In genomic region chr3:182808041-182808765, GRCh38 we compare ENCODE assay signal across 17 cellular contexts.
"Had no signal": no experiment of that assay in that cellular context is flagged by ENCODE, and none has a peak within 500 bp of the region (broad histone marks: within the 10 kb centered on the region; RNA-seq: fewer than 3 reads in every experiment).

No MANE protein-coding gene starts in this region.

- H3K27me3 Mint-ChIP-seq: activated naive CD4-positive, alpha-beta T cell treated with anti-CD3 and anti-CD28 coated beads, Interleukin-2, amount 10 ng/mL, durations not matched to agents 7 days and 5 days had no signal

- H3K4me3 Mint-ChIP-seq: activated naive CD4-positive, alpha-beta T cell treated with anti-CD3 and anti-CD28 coated beads, Interleukin-2, amount 10 ng/mL, durations not matched to agents 7 days and 5 days; endodermal cell; nephron had no signal

- H3K27ac Mint-ChIP-seq: activated naive CD4-positive, alpha-beta T cell treated with anti-CD3 and anti-CD28 coated beads, Interleukin-2, amount 10 ng/mL, durations not matched to agents 7 days and 5 days; endodermal cell; nephron had no signal

- H3K4me3 ChIP-seq: adrenal gland, cardiac muscle cell, dorsolateral prefrontal cortex, right atrium auricular region, skin epidermis had no signal

- H3K27ac ChIP-seq: adrenal gland, cardiac muscle cell, dorsolateral prefrontal cortex, right atrium auricular region, skin epidermis had no signal

- H3K9me3 Mint-ChIP-seq: activated naive CD4-positive, alpha-beta T cell treated with anti-CD3 and anti-CD28 coated beads, Interleukin-2, amount 10 ng/mL, durations not matched to agents 7 days and 5 days; endodermal cell; nephron had no signal

- H3K27me3 ChIP-seq: adrenal gland, cardiac muscle cell, dorsolateral prefrontal cortex, right atrium auricular region had no signal

- DNase-seq: activated CD4-positive, alpha-beta T cell treated with anti-CD3 and anti-CD28 coated beads, Interleukin-2, amount 50 U/mL, for 1 hour; activated naive CD4-positive, alpha-beta T cell treated with anti-CD3 and anti-CD28 coated beads, Interleukin-2, amount 10 ng/mL, durations not matched to agents 7 days and 5 days; adrenal gland; dorsolateral prefrontal cortex; endodermal cell; hippocampal formation; occipital lobe; stimulated activated CD4-positive, alpha-beta T cell treated with anti-CD3 and anti-CD28 coated beads, Interleukin-15, amount 100 ng/mL, for 24 hours; stimulated activated CD4-positive, alpha-beta T cell treated with anti-CD3 and anti-CD28 coated beads, Interleukin-4, amount 100 ng/mL, for 24 hours; stimulated activated naive CD8-positive, alpha-beta T cell treated with anti-CD3 and anti-CD28 coated beads, Interleukin-15, Interleukin-2, amounts not matched to agents 100 U/mL and 50 U/mL, for 24 hours; T-helper 9 cell had no signal

- ATAC-seq: activated CD4-positive, CD25-positive, alpha-beta regulatory T cell treated with anti-CD3 and anti-CD28 coated beads, Interleukin-2, amount 50 U/mL, for 24 hours; left lobe of liver; stimulated activated naive CD8-positive, alpha-beta T cell treated with anti-CD3 and anti-CD28 coated beads, Interleukin-15, Interleukin-2, amounts not matched to agents 100 U/mL and 50 U/mL, for 24 hours had no signal

- H3K36me3 ChIP-seq: adrenal gland, cardiac muscle cell, right atrium auricular region had no signal

- H3K9me3 ChIP-seq: adrenal gland, right atrium auricular region had no signal
